ENCODE assay signal across 1 cellular context in the genomic region with DNA sequence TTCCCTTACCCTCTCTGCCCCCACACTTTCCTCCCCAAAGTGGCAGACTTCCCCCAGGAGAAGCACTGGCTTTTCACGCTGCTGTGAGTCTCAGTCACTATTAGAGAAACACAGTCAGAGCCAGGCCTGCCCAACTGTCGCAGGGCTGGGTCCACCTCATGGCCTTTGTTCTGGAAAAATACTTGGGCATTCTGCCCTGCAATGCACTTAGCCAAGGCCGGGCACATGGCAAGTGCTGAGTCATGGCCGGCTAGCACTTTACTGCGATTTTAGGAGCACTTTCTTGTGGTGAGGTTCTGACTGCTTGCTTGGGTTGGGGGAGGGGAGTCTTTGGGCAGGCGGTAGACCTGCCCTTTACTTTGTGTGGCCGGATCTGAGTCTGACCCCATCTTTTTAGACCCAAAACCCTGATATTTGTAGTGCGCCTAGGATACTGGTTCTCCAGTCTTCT.
TF ChIP-seq lines count a peak whose summit lies in the region.

No MANE protein-coding gene starts in this region.

TF ChIP-seq in K562, 482 proteins besides CTCF, POLR2A, EP300 and RAD21 (continued from another document):
- TF ChIP-seq, protein P1, sequence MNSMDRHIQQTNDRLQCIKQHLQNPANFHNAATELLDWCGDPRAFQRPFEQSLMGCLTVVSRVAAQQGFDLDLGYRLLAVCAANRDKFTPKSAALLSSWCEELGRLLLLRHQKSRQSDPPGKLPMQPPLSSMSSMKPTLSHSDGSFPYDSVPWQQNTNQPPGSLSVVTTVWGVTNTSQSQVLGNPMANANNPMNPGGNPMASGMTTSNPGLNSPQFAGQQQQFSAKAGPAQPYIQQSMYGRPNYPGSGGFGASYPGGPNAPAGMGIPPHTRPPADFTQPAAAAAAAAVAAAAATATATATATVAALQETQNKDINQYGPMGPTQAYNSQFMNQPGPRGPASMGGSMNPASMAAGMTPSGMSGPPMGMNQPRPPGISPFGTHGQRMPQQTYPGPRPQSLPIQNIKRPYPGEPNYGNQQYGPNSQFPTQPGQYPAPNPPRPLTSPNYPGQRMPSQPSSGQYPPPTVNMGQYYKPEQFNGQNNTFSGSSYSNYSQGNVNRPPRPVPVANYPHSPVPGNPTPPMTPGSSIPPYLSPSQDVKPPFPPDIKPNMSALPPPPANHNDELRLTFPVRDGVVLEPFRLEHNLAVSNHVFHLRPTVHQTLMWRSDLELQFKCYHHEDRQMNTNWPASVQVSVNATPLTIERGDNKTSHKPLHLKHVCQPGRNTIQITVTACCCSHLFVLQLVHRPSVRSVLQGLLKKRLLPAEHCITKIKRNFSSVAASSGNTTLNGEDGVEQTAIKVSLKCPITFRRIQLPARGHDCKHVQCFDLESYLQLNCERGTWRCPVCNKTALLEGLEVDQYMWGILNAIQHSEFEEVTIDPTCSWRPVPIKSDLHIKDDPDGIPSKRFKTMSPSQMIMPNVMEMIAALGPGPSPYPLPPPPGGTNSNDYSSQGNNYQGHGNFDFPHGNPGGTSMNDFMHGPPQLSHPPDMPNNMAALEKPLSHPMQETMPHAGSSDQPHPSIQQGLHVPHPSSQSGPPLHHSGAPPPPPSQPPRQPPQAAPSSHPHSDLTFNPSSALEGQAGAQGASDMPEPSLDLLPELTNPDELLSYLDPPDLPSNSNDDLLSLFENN (IDR thresholded peaks at IDR 0.05; ENCODE audit: low read depth in 2 of 2, low read length in 2 of 2), result no peak
- TF ChIP-seq LEF1 (IDR thresholded peaks at IDR 0.05) (peak; percentile 58; the same call in 1 of the 2 replicates), HDAC1 (IDR thresholded peaks at IDR 0.05) (0 out of 4 replicates have a peak, but pooled peaks of 1 of the 2 experiments have one; percentile 43), MAFG (tag; conservative IDR thresholded peaks at IDR 0.05) (peak; percentile 95)
- TF ChIP-seq, protein P2, sequence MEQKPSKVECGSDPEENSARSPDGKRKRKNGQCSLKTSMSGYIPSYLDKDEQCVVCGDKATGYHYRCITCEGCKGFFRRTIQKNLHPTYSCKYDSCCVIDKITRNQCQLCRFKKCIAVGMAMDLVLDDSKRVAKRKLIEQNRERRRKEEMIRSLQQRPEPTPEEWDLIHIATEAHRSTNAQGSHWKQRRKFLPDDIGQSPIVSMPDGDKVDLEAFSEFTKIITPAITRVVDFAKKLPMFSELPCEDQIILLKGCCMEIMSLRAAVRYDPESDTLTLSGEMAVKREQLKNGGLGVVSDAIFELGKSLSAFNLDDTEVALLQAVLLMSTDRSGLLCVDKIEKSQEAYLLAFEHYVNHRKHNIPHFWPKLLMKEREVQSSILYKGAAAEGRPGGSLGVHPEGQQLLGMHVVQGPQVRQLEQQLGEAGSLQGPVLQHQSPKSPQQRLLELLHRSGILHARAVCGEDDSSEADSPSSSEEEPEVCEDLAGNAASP (IDR thresholded peaks at IDR 0.05), result no peak
